ENCODE assay signal across 8 cellular contexts in genomic region chr3:47802734-47803477, GRCh38. TPM values are rescaled to one million over a fixed set of nuclear protein-coding genes. Genes with fewer than 3 reads are reported as not detected.
DNase-seq lines count a peak whose midpoint lies in the region; ATAC-seq and TF ChIP-seq lines count a peak whose summit lies in the region.

A gene with protein sequence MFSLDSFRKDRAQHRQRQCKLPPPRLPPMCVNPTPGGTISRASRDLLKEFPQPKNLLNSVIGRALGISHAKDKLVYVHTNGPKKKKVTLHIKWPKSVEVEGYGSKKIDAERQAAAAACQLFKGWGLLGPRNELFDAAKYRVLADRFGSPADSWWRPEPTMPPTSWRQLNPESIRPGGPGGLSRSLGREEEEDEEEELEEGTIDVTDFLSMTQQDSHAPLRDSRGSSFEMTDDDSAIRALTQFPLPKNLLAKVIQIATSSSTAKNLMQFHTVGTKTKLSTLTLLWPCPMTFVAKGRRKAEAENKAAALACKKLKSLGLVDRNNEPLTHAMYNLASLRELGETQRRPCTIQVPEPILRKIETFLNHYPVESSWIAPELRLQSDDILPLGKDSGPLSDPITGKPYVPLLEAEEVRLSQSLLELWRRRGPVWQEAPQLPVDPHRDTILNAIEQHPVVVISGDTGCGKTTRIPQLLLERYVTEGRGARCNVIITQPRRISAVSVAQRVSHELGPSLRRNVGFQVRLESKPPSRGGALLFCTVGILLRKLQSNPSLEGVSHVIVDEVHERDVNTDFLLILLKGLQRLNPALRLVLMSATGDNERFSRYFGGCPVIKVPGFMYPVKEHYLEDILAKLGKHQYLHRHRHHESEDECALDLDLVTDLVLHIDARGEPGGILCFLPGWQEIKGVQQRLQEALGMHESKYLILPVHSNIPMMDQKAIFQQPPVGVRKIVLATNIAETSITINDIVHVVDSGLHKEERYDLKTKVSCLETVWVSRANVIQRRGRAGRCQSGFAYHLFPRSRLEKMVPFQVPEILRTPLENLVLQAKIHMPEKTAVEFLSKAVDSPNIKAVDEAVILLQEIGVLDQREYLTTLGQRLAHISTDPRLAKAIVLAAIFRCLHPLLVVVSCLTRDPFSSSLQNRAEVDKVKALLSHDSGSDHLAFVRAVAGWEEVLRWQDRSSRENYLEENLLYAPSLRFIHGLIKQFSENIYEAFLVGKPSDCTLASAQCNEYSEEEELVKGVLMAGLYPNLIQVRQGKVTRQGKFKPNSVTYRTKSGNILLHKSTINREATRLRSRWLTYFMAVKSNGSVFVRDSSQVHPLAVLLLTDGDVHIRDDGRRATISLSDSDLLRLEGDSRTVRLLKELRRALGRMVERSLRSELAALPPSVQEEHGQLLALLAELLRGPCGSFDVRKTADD (plus strand): TSS chr3:47803138. CDS start chr3:47810684, 7,546 bp downstream.

- peaks cover 27% of the 10 kb centered on the region for H3K36me3 ChIP-seq in WERI-Rb-1
- peaks cover 23% of the 10 kb centered on the region for H3K36me3 ChIP-seq in iPS-20b (ENCODE audit: insufficient read depth, low read depth, low read length)
- H3K36me3 ChIP-seq in skeletal muscle tissue (ENCODE audit: control insufficient read depth in 3 of 3, insufficient read depth in 3 of 3, low read length in 3 of 3), result peaks cover 0 to 8% (median 5%) of the 10 kb centered on the region in 3 donors

- H3K27ac ChIP-seq in WERI-Rb-1, result peak within 1 kb of the TSS; percentile 96
- peak within 1 kb of the TSS; percentile 73 for H3K27ac ChIP-seq in iPS-20b (ENCODE audit: low read length)
- H3K27ac ChIP-seq in skeletal muscle tissue (ENCODE audit: low read depth, low read length), result peak within 1 kb of the TSS; percentile 95

- H3K9ac ChIP-seq in iPS-20b (ENCODE audit: low read depth, low read length), result peak within 1 kb of the TSS; percentile 94
- H3K9ac ChIP-seq in skeletal muscle tissue (ENCODE audit: low read depth in 1 of 3, low read length in 3 of 3), result peak within 1 kb of the TSS; percentile 92 to 98 (median 94)

- no peaks in the 10 kb centered on the region for H3K27me3 ChIP-seq in WERI-Rb-1 (ENCODE audit: insufficient read depth, low read depth, severe bottlenecking)
- H3K27me3 ChIP-seq in iPS-20b (ENCODE audit: insufficient read depth, low read length), result no peaks in the 10 kb centered on the region
- no peaks in the 10 kb centered on the region for H3K27me3 ChIP-seq in skeletal muscle tissue (ENCODE audit: control insufficient read depth in 3 of 3, insufficient read depth in 3 of 3, low read length in 3 of 3)

- H3K4me3 ChIP-seq in WERI-Rb-1 (ENCODE audit: low read depth, low read length) (peak within 1 kb of the TSS; percentile 94), iPS-20b (ENCODE audit: low read length) (peak within 1 kb of the TSS; percentile 97), skeletal muscle tissue (ENCODE audit: low read length in 3 of 3) (peak within 1 kb of the TSS; percentile 86 to 94 (median 93))

- H3K9me3 ChIP-seq in WERI-Rb-1 (ENCODE audit: severe bottlenecking), result no peaks in the 10 kb centered on the region
- no peaks in the 10 kb centered on the region for H3K9me3 ChIP-seq in iPS-20b (ENCODE audit: insufficient read depth, low read depth, low read length)
- no peaks in the 10 kb centered on the region for H3K9me3 ChIP-seq in skeletal muscle tissue (ENCODE audit: control insufficient read depth in 3 of 3, low read length in 3 of 3)

- in situ Hi-C loops in T47D (cut with HindIII; ENCODE audit: low pct_unique_long_range_greater_than_20kb, low sequenced_read_pairs), result no loop called here

- DNase-seq in NCI-H524 (lab: John Stamatoyannopoulos, UW), result peak; percentile 53 to 68
- no peak for DNase-seq in NCI-H524 treated with DMSO at 0.1 percent for 48 hours (lab: John Stamatoyannopoulos, UW)
- DNase-seq in NCI-H2029 treated with DMSO at 0.1 percent for 48 hours (lab: John Stamatoyannopoulos, UW), result peak; percentile 53
- DNase-seq in WERI-Rb-1, result peak; percentile 85
- DNase-seq in T47D (ENCODE audit: low read depth in 1 of 2, low spot score in 1 of 2), result peak; percentile 67 to 79

- ATAC-seq in HG02885 (IDR thresholded peaks at IDR 0.05; ENCODE audit: poor library complexity, unreplicated experiment), result peak; percentile 91

- TF ChIP-seq CTCF in WERI-Rb-1 (IDR thresholded peaks at IDR 0.05; ENCODE audit: low read depth, low read length), result no peak

- peaks cover 8% of the 10 kb centered on the region; the same call in 1 of the 2 replicates for H3K4me1 ChIP-seq in iPS-20b (ENCODE audit: insufficient read depth, low read length)
- peaks cover 7 to 17% (median 10%) of the 10 kb centered on the region in 3 donors for H3K4me1 ChIP-seq in skeletal muscle tissue (ENCODE audit: control insufficient read depth in 3 of 3, insufficient read depth in 3 of 3, low read length in 3 of 3)

RNA-seq across cellular contexts. Expression of the gene that starts here (rescaled TPM):
- 39.7 TPM for total RNA-seq in skeletal muscle tissue
